In genomic region chr18:9763157-9763556, GRCh38 we compare ENCODE assay signal across 37 cellular contexts. TPM values are rescaled to one million over a fixed set of nuclear protein-coding genes. Genes with fewer than 3 reads are reported as not detected.
"Had no signal": no experiment of that assay in that cellular context is flagged by ENCODE, and none has a peak within 500 bp of the region (broad histone marks: within the 10 kb centered on the region; RNA-seq: fewer than 3 reads in every experiment).

No MANE protein-coding gene starts in this region.

- H3K4me1 Mint-ChIP-seq: activated CD4-positive, alpha-beta T cell treated with anti-CD3 and anti-CD28 coated beads for 36 hours; activated CD4-positive, alpha-beta T cell treated with anti-CD3 and anti-CD28 coated beads, Interleukin-2, amount 10 ng/mL, durations not matched to agents 24 days and 14 days; activated CD8-positive, alpha-beta memory T cell treated with anti-CD3 and anti-CD28 coated beads, Interleukin-2, amount 10 ng/mL, durations not matched to agents 7 days and 5 days had no signal

- H3K27ac Mint-ChIP-seq: activated B cell treated with CpG ODN at 0.5 μM for 24 hours; activated CD4-positive, alpha-beta memory T cell treated with anti-CD3 and anti-CD28 coated beads for 36 hours; activated CD4-positive, alpha-beta T cell treated with anti-CD3 and anti-CD28 coated beads for 36 hours; activated CD4-positive, alpha-beta T cell treated with anti-CD3 and anti-CD28 coated beads, Interleukin-2, amount 10 ng/mL, durations not matched to agents 24 days and 14 days; activated CD8-positive, alpha-beta memory T cell treated with anti-CD3 and anti-CD28 coated beads, Interleukin-2, amount 10 ng/mL, durations not matched to agents 7 days and 5 days; activated CD8-positive, alpha-beta T cell treated with anti-CD3 and anti-CD28 coated beads, Interleukin-2, amount 10 ng/mL, durations not matched to agents 7 days and 5 days; activated naive CD4-positive, alpha-beta T cell treated with anti-CD3 and anti-CD28 coated beads, Interleukin-2, amount 10 ng/mL, durations not matched to agents 7 days and 5 days; activated naive CD4-positive, alpha-beta T cell treated with anti-CD3 and anti-CD28 coated beads, Interleukin-2, amount 50 U/mL, for 72 hours; activated naive CD8-positive, alpha-beta T cell treated with anti-CD3 and anti-CD28 coated beads, Interleukin-2, amount 10 ng/mL, durations not matched to agents 7 days and 5 days; activated T-helper 1 cell treated with anti-CD3 and anti-CD28 coated beads, Interleukin-12 subunit alpha, Interleukin-12 subunit beta, Interleukin-2, Interleukin-4 antibody, amounts not matched to agents 30 ng/mL and 10 ng/mL and 1 ng/mL, durations not matched to agents 14 hours and 24 hours and 36 hours; activated T-helper 2 cell treated with anti-CD3 and anti-CD28 coated beads, Interferon-gamma antibody, Interleukin-2, Interleukin-4, amounts not matched to agents 10 μg/mL and 5 μg/mL and 100 μg/mL, durations not matched to agents 14 hours and 24 hours and 36 hours; effector memory CD8-positive, alpha-beta T cell; T-helper 17 cell; T-helper 2 cell treated with Interferon-gamma antibody and Interleukin-4, amounts not matched to agents 5 μg/mL and 100 μg/mL, for 36 hours had no signal

- H3K27ac ChIP-seq: ascending aorta, breast epithelium, cardiac muscle cell, colonic mucosa, esophagus muscularis mucosa, foreskin keratinocyte, gastrocnemius medialis, WERI-Rb-1 had no signal

- H3K36me3 Mint-ChIP-seq: activated CD4-positive, alpha-beta memory T cell treated with anti-CD3 and anti-CD28 coated beads for 36 hours; activated CD8-positive, alpha-beta memory T cell treated with anti-CD3 and anti-CD28 coated beads, Interleukin-2, amount 10 ng/mL, durations not matched to agents 7 days and 5 days; activated naive CD4-positive, alpha-beta T cell treated with anti-CD3 and anti-CD28 coated beads, Interleukin-2, amount 10 ng/mL, durations not matched to agents 7 days and 5 days; activated naive CD4-positive, alpha-beta T cell treated with anti-CD3 and anti-CD28 coated beads, Interleukin-2, amount 50 U/mL, for 72 hours; activated naive CD8-positive, alpha-beta T cell treated with anti-CD3 and anti-CD28 coated beads, Interleukin-2, amount 10 ng/mL, durations not matched to agents 7 days and 5 days had no signal

- DNase-seq: activated B cell treated with CpG ODN at 0.5 μM for 24 hours; activated CD4-positive, alpha-beta memory T cell treated with anti-CD3 and anti-CD28 coated beads for 36 hours; activated CD4-positive, alpha-beta T cell treated with anti-CD3 and anti-CD28 coated beads for 36 hours; activated CD4-positive, alpha-beta T cell treated with anti-CD3 and anti-CD28 coated beads, Interleukin-2, amount 10 ng/mL, durations not matched to agents 24 days and 14 days; activated CD4-positive, CD25-positive, alpha-beta regulatory T cell treated with anti-CD3 and anti-CD28 coated beads, Interleukin-2, amount 50 U/mL, for 72 hours; activated CD8-positive, alpha-beta memory T cell treated with anti-CD3 and anti-CD28 coated beads, Interleukin-2, amount 10 ng/mL, durations not matched to agents 7 days and 5 days; activated CD8-positive, alpha-beta memory T cell treated with anti-CD3 and anti-CD28 coated beads, Interleukin-2, amount 50 U/mL, for 4 hours; activated CD8-positive, alpha-beta T cell treated with anti-CD3 and anti-CD28 coated beads, Interleukin-2, amount 10 ng/mL, durations not matched to agents 7 days and 5 days; activated effector memory CD4-positive, alpha-beta T cell treated with anti-CD3 and anti-CD28 coated beads, Interleukin-2, amount 50 U/mL, for 16 hours; activated naive CD4-positive, alpha-beta T cell; activated naive CD4-positive, alpha-beta T cell treated with anti-CD3 and anti-CD28 coated beads, Interleukin-2, amount 10 ng/mL, durations not matched to agents 7 days and 5 days; activated naive CD8-positive, alpha-beta T cell treated with anti-CD3 and anti-CD28 coated beads, Interleukin-2, amount 10 ng/mL, durations not matched to agents 7 days and 5 days; activated T-cell treated with anti-CD3 and anti-CD28 coated beads, Interleukin-2, amount 50 U/mL, for 1 hour; activated T-cell treated with anti-CD3 and anti-CD28 coated beads, Interleukin-2, amount 50 U/mL, for 48 hours; central memory CD4-positive, alpha-beta T cell; cerebellar nuclear complex; colonic mucosa; effector CD4-positive, alpha-beta T cell; effector memory CD8-positive, alpha-beta T cell; erythroblast; foreskin keratinocyte; gastrocnemius medialis; glutamatergic neuron; heart left ventricle; T-helper 1 cell; T-helper 17 cell; T1000; WERI-Rb-1 had no signal

- H3K27me3 Mint-ChIP-seq: activated B cell treated with CpG ODN at 0.5 μM for 24 hours had no signal

- ATAC-seq: activated CD4-positive, alpha-beta T cell treated with anti-CD3 and anti-CD28 coated beads for 36 hours; activated CD8-positive, alpha-beta memory T cell treated with anti-CD3 and anti-CD28 coated beads, Interleukin-2, amount 10 ng/mL, durations not matched to agents 7 days and 5 days; activated CD8-positive, alpha-beta T cell treated with anti-CD3 and anti-CD28 coated beads, Interleukin-2, amount 10 ng/mL, durations not matched to agents 7 days and 5 days; activated naive CD4-positive, alpha-beta T cell treated with anti-CD3 and anti-CD28 coated beads, Interleukin-2, amount 50 U/mL, for 72 hours; effector memory CD8-positive, alpha-beta T cell; foreskin keratinocyte; T-helper 17 cell had no signal

- H3K9me3 ChIP-seq: colonic mucosa, gastrocnemius medialis had no signal

- H3K9me3 Mint-ChIP-seq: activated CD4-positive, alpha-beta memory T cell treated with anti-CD3 and anti-CD28 coated beads for 36 hours; activated CD4-positive, alpha-beta T cell treated with anti-CD3 and anti-CD28 coated beads, Interleukin-2, amount 10 ng/mL, durations not matched to agents 24 days and 14 days; activated naive CD4-positive, alpha-beta T cell treated with anti-CD3 and anti-CD28 coated beads, Interleukin-2, amount 10 ng/mL, durations not matched to agents 7 days and 5 days; activated naive CD4-positive, alpha-beta T cell treated with anti-CD3 and anti-CD28 coated beads, Interleukin-2, amount 50 U/mL, for 72 hours; activated T-helper 1 cell treated with anti-CD3 and anti-CD28 coated beads, Interleukin-12 subunit alpha, Interleukin-12 subunit beta, Interleukin-2, Interleukin-4 antibody, amounts not matched to agents 30 ng/mL and 10 ng/mL and 1 ng/mL, durations not matched to agents 14 hours and 24 hours and 36 hours; activated T-helper 2 cell treated with anti-CD3 and anti-CD28 coated beads, Interferon-gamma antibody, Interleukin-2, Interleukin-4, amounts not matched to agents 10 μg/mL and 5 μg/mL and 100 μg/mL, durations not matched to agents 14 hours and 24 hours and 36 hours; effector memory CD8-positive, alpha-beta T cell; T-helper 2 cell treated with Interferon-gamma antibody and Interleukin-4, amounts not matched to agents 5 μg/mL and 100 μg/mL, for 36 hours had no signal

- H3K4me1 ChIP-seq: breast epithelium, colonic mucosa, foreskin keratinocyte, gastrocnemius medialis had no signal

- H3K4me3 Mint-ChIP-seq: activated B cell treated with CpG ODN at 0.5 μM for 24 hours; activated CD4-positive, alpha-beta memory T cell treated with anti-CD3 and anti-CD28 coated beads for 36 hours; activated CD4-positive, alpha-beta T cell treated with anti-CD3 and anti-CD28 coated beads for 36 hours; activated CD4-positive, alpha-beta T cell treated with anti-CD3 and anti-CD28 coated beads, Interleukin-2, amount 10 ng/mL, durations not matched to agents 24 days and 14 days; activated CD8-positive, alpha-beta memory T cell treated with anti-CD3 and anti-CD28 coated beads, Interleukin-2, amount 10 ng/mL, durations not matched to agents 7 days and 5 days; activated CD8-positive, alpha-beta T cell treated with anti-CD3 and anti-CD28 coated beads, Interleukin-2, amount 10 ng/mL, durations not matched to agents 7 days and 5 days; activated naive CD4-positive, alpha-beta T cell treated with anti-CD3 and anti-CD28 coated beads, Interleukin-2, amount 10 ng/mL, durations not matched to agents 7 days and 5 days; activated naive CD8-positive, alpha-beta T cell treated with anti-CD3 and anti-CD28 coated beads, Interleukin-2, amount 10 ng/mL, durations not matched to agents 7 days and 5 days; activated T-helper 1 cell treated with anti-CD3 and anti-CD28 coated beads, Interleukin-12 subunit alpha, Interleukin-12 subunit beta, Interleukin-2, Interleukin-4 antibody, amounts not matched to agents 30 ng/mL and 10 ng/mL and 1 ng/mL, durations not matched to agents 14 hours and 24 hours and 36 hours; brain; effector memory CD8-positive, alpha-beta T cell; T-helper 17 cell; T-helper 2 cell treated with Interferon-gamma antibody and Interleukin-4, amounts not matched to agents 5 μg/mL and 100 μg/mL, for 36 hours had no signal

- H3K27me3 ChIP-seq: ascending aorta, breast epithelium, cardiac muscle cell, colonic mucosa, esophagus muscularis mucosa, foreskin keratinocyte, gastrocnemius medialis, heart left ventricle had no signal

- H3K36me3 ChIP-seq: ascending aorta, breast epithelium, cardiac muscle cell, colonic mucosa, esophagus muscularis mucosa, gastrocnemius medialis, heart left ventricle, WERI-Rb-1 had no signal

- H3K4me3 ChIP-seq: ascending aorta, breast epithelium, cardiac muscle cell, colonic mucosa, esophagus muscularis mucosa, gastrocnemius medialis, heart left ventricle had no signal

RNA-seq across cellular contexts. Expression of gene RAB31, which starts 55.1 kb away (rescaled TPM):
- total RNA-seq: activated CD4-positive, alpha-beta T cell treated with anti-CD3 and anti-CD28 coated beads, Interleukin-2, amount 10 ng/mL, durations not matched to agents 24 days and 14 days; activated CD8-positive, alpha-beta memory T cell treated with anti-CD3 and anti-CD28 coated beads, Interleukin-2, amount 10 ng/mL, durations not matched to agents 7 days and 5 days; activated CD8-positive, alpha-beta T cell treated with anti-CD3 and anti-CD28 coated beads, Interleukin-2, amount 10 ng/mL, durations not matched to agents 7 days and 5 days had no signal
